Comparison of ENCODE assay signal across 8 cellular contexts in the genomic region with DNA sequence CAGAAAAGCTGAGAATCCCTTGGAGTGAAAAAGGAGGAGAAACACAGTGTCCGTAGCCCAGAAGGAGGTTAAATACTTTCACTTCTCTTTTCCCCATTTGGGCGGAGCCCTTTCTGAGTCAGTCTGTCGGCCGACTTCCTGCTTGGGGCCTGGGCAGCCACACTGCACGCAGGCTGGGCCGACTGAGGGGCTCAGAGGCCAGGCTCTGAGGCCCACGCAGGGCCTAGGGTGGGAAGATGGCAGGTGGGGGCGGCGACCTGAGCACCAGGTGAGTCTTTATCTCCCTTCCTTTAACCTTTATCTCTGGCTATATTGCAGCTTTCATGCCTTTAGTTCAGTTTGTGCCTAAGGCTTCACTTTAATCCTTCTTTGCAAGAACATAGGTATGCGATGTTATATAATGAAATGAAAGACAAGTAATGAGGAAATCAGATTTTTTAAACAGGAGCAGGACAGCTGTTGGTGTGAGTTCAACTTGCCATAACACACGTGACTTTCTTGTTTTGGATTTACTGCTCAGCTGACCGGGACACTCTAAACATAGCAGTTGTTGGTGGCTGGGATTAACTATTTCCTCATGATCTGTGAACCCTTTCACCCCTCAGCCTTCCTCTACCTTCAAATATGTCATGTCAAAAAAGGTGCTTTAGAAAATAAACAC. TPM values are rescaled to one million over a fixed set of nuclear protein-coding genes. Genes with fewer than 3 reads are reported as not detected.
A peak's percentile ranks its signal among the peaks of the same experiment; 100 is the strongest.
DNase-seq lines count a peak whose midpoint lies in the region; ATAC-seq and TF ChIP-seq lines count a peak whose summit lies in the region.

A gene (plus strand): TSS at position 141 of the 661 bp plus-strand sequence. CDS start 96 bp downstream, at position 237.

- H3K27ac ChIP-seq in subcutaneous abdominal adipose tissue (ENCODE audit: low read depth, low read length), result peak within 1 kb of the TSS; percentile 90

- peak; percentile 94 for DNase-seq in GM12865 (ENCODE audit: low read depth)
- DNase-seq in NCI-H510A (lab: John Stamatoyannopoulos, UW), result peak; percentile 41
- peak; percentile 50 for DNase-seq in epidermal melanocyte (ENCODE audit: insufficient read length, low spot score)
- peak; percentile 91 for DNase-seq in natural killer cell treated with Interleukin-12 subunit alpha and Interleukin-12 subunit beta and Interleukin-15 and Interleukin-18, amount 100 ng/mL, for 72 hours (ENCODE audit: low spot score)
- DNase-seq in NCI-H2081 (lab: John Stamatoyannopoulos, UW), result no peak

- peak; percentile 79 for ATAC-seq in HG02610 (IDR thresholded peaks at IDR 0.05; ENCODE audit: unreplicated experiment)
- ATAC-seq in natural killer cell treated with Interleukin-12 subunit alpha and Interleukin-12 subunit beta and Interleukin-15 and Interleukin-18, amount 100 ng/mL, for 72 hours, result peak; percentile 89

- H3K36me3 ChIP-seq in subcutaneous abdominal adipose tissue (ENCODE audit: control insufficient read depth in 5 of 5, insufficient read depth in 5 of 5, low read length in 5 of 5), result no peaks in the 10 kb centered on the region

- H3K4me1 Mint-ChIP-seq in natural killer cell treated with Interleukin-12 subunit alpha and Interleukin-12 subunit beta and Interleukin-15 and Interleukin-18, amount 100 ng/mL, for 72 hours (ENCODE audit: low read depth in 2 of 2), result peaks cover 63 to 81% of the 10 kb centered on the region in 2 donors

- no peaks in the 10 kb centered on the region for H3K9me3 ChIP-seq in subcutaneous abdominal adipose tissue (ENCODE audit: control insufficient read depth in 5 of 5, low read length in 5 of 5)

- peaks cover 21% of the 10 kb centered on the region for H3K36me3 Mint-ChIP-seq in natural killer cell treated with Interleukin-12 subunit alpha and Interleukin-12 subunit beta and Interleukin-15 and Interleukin-18, amount 100 ng/mL, for 72 hours

- H3K27me3 ChIP-seq in subcutaneous abdominal adipose tissue (ENCODE audit: control insufficient read depth in 5 of 5, insufficient read depth in 4 of 5, low read length in 5 of 5), result no peaks in the 10 kb centered on the region

- peak within 1 kb of the TSS; percentile 77 to 98 (median 95) for H3K9ac ChIP-seq in subcutaneous abdominal adipose tissue (ENCODE audit: low read length in 5 of 5)

- H3K27me3 Mint-ChIP-seq in natural killer cell treated with Interleukin-12 subunit alpha and Interleukin-12 subunit beta and Interleukin-15 and Interleukin-18, amount 100 ng/mL, for 72 hours, result no peaks in the 10 kb centered on the region

- POLR2A ChIA-PET in activated CD8-positive, alpha-beta memory T cell treated with anti-CD3 and anti-CD28 coated beads for 36 hours (lab: Charles Lee), result no interaction called here

- H3K4me3 Mint-ChIP-seq in natural killer cell treated with Interleukin-12 subunit alpha and Interleukin-12 subunit beta and Interleukin-15 and Interleukin-18, amount 100 ng/mL, for 72 hours, result peak within 1 kb of the TSS; percentile 93

- peak within 1 kb of the TSS; percentile 99 for H3K27ac Mint-ChIP-seq in natural killer cell treated with Interleukin-12 subunit alpha and Interleukin-12 subunit beta and Interleukin-15 and Interleukin-18, amount 100 ng/mL, for 72 hours

- no peaks in the 10 kb centered on the region for H3K9me3 Mint-ChIP-seq in natural killer cell treated with Interleukin-12 subunit alpha and Interleukin-12 subunit beta and Interleukin-15 and Interleukin-18, amount 100 ng/mL, for 72 hours

- H3K4me1 ChIP-seq in subcutaneous abdominal adipose tissue (ENCODE audit: control insufficient read depth in 5 of 5, insufficient read depth in 5 of 5, low read length in 5 of 5), result peaks cover 0 to 66% (median 47%) of the 10 kb centered on the region in 5 donors

- CTCF ChIA-PET in activated CD8-positive, alpha-beta memory T cell treated with anti-CD3 and anti-CD28 coated beads for 36 hours (lab: Charles Lee), result interaction anchor here (0.9 to 1.9 kb wide), 3 partner anchors 31 to 196 kb away, joined by 3 to 4 read pairs (median 3); no protein-coding TSS in a partner anchor

- no peak for TF ChIP-seq CTCF in GM12865 (IDR thresholded peaks at IDR 0.05; ENCODE audit: insufficient read depth, low read depth, low read length, missing control alignments)

- peak within 1 kb of the TSS; percentile 96 for H3K4me3 ChIP-seq in GM12865 (ENCODE audit: low read depth, low read length)
- H3K4me3 ChIP-seq in subcutaneous abdominal adipose tissue (ENCODE audit: low read depth in 1 of 5, low read length in 5 of 5), result peak within 1 kb of the TSS; percentile 74 to 89 (median 82)

RNA-seq across cellular contexts. Expression of the gene that starts here (rescaled TPM):
- 10 to 100 TPM; 68.3 to 69.0 TPM for total RNA-seq in activated CD8-positive, alpha-beta memory T cell treated with anti-CD3 and anti-CD28 coated beads for 36 hours
- 100 to 1,000 TPM; 179 to 190 TPM for total RNA-seq in natural killer cell treated with Interleukin-12 subunit alpha and Interleukin-12 subunit beta and Interleukin-15 and Interleukin-18, amount 100 ng/mL, for 72 hours

Comparison
In these comparisons a context has a peak if more than half of its experiments do, and no peak if none do; other contexts are left out.
1. DNase-seq: peak in GM12865 (single experiment), NCI-H510A (single experiment), epidermal melanocyte (single experiment) and natural killer cell treated with Interleukin-12 subunit alpha and Interleukin-12 subunit beta and Interleukin-15 and Interleukin-18, amount 100 ng/mL, for 72 hours (single experiment); none in NCI-H2081 (0 of 2).